Comparison of ENCODE assay signal across 11 cellular contexts in the genomic region with DNA sequence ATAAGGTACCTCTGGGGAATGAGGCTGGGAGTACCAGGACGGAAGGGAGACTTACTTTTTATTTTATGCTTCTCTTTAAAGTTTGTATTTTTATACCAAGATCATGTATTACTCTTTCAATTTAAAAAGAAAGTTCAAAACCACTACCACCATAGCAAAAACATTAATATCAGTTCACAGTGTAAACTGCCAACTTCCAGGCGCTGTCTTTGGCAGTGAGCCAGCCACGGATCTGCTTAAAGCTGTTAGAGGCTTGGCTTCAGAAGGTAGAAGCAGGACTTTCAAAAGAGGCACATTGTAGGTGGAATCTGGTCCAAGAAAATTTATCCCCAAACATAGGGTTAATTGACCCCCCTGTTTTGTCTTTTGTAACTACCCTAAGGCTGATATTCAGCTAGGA.
DNase-seq lines count a peak whose midpoint lies in the region; ATAC-seq lines count a peak whose summit lies in the region.
"Had no signal": no experiment of that assay in that cellular context is flagged by ENCODE, and none has a peak within 500 bp of the region (broad histone marks: within the 10 kb centered on the region; RNA-seq: fewer than 3 reads in every experiment).

No MANE protein-coding gene starts in this region.

- DNase-seq in NCI-H2196 (lab: John Stamatoyannopoulos, UW; ENCODE audit: unreplicated experiment) (peak; percentile 39), NCI-H2196 treated with DMSO at 0.1 percent for 48 hours (lab: John Stamatoyannopoulos, UW; ENCODE audit: unreplicated experiment) (no peak), NCI-H510A treated with DMSO at 0.1 percent for 48 hours (lab: John Stamatoyannopoulos, UW) (peak; percentile 29), fibroblast of peridontal ligament (ENCODE audit: extremely low read depth) (peak; percentile 31), smooth muscle cell of the brain vasculature (ENCODE audit: low read depth, low spot score) (peak; percentile 32)
- DNase-seq in activated T-cell treated with anti-CD3 and anti-CD28 coated beads, Interleukin-2, amount 50 U/mL, for 48 hours: no peak
- DNase-seq: HCEC 1CT, NCI-H187 treated with DMSO at 0.1 percent for 48 hours, T-cell had no signal

- ATAC-seq in GM18498 (IDR thresholded peaks at IDR 0.05; ENCODE audit: unreplicated experiment) (no peak), HG03139 (IDR thresholded peaks at IDR 0.05; ENCODE audit: unreplicated experiment) (no peak)
- ATAC-seq: T-cell had no signal

Comparison
In these comparisons a context has a peak if more than half of its experiments do, and no peak if none do; other contexts are left out.
1. DNase-seq: peak in NCI-H2196 (single experiment), NCI-H510A treated with DMSO at 0.1 percent for 48 hours (single experiment), fibroblast of peridontal ligament (single experiment) and smooth muscle cell of the brain vasculature (single experiment); none in NCI-H2196 treated with DMSO at 0.1 percent for 48 hours (single experiment) and activated T-cell treated with anti-CD3 and anti-CD28 coated beads, Interleukin-2, amount 50 U/mL, for 48 hours (0 of 2).